1 cellular context compared by ENCODE assay signal in the genomic region with DNA sequence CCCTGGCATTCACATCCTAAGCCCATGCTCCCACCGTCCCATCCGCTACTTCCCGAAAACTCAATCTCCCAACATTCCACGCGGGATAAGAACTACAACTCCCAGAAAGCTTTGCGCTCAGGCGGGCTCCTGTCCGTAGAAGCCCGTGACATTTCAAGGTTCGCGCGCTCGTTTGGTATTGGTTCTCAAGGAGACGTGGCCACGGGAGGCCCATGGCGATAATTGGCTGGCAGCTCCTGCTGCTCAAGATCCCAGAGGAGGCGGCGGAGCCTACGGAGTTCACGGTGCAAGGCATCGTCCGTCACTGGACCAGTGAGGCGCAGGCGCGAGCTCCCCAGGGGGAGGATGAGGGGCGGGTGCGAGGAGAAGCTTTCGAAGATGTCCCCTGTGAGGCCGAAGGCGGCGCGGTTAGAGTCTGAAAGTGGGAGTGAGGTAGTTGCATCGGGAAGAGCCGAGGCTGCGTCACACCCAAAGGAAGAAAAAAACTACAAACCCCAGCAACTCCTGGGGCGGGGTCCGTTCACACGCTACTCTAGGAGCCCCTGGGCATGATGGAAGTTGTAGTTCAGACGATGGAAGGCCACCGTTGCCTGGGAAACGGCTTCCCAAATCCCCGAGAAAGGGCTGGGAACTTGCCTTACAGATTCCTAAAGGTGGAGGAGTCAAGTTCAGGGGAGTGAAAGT.
TF ChIP-seq lines count a peak whose summit lies in the region.

No MANE protein-coding gene starts in this region.

TF ChIP-seq in HepG2, 621 proteins besides CTCF, POLR2A, EP300 and RAD21 (continued from another document and continues in another):
- TF ChIP-seq, protein P1, sequence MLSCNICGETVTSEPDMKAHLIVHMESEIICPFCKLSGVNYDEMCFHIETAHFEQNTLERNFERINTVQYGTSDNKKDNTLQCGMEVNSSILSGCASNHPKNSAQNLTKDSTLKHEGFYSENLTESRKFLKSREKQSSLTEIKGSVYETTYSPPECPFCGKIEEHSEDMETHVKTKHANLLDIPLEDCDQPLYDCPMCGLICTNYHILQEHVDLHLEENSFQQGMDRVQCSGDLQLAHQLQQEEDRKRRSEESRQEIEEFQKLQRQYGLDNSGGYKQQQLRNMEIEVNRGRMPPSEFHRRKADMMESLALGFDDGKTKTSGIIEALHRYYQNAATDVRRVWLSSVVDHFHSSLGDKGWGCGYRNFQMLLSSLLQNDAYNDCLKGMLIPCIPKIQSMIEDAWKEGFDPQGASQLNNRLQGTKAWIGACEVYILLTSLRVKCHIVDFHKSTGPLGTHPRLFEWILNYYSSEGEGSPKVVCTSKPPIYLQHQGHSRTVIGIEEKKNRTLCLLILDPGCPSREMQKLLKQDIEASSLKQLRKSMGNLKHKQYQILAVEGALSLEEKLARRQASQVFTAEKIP (CRISPR knock-in tag; IDR thresholded peaks at IDR 0.05; ENCODE audit: borderline replicate concordance) = no peak
- TF ChIP-seq CAMTA2 (CRISPR knock-in tag; IDR thresholded peaks at IDR 0.05; ENCODE audit: borderline replicate concordance) (no peak), HHEX (CRISPR knock-in tag; IDR thresholded peaks at IDR 0.05) (no peak), MXI1 (IDR thresholded peaks at IDR 0.05; ENCODE audit: borderline replicate concordance, low read depth, low read length) (peak; percentile 87; the same call in 2 of the 3 replicates), ZNF589 (CRISPR knock-in tag; conservative IDR thresholded peaks at IDR 0.05) (no peak), ZNF891 (CRISPR knock-in tag; IDR thresholded peaks at IDR 0.05) (no peak), ZNF781 (CRISPR knock-in tag; IDR thresholded peaks at IDR 0.05; ENCODE audit: borderline replicate concordance, not compliant biosample characterization) (no peak), ATF7 (IDR thresholded peaks at IDR 0.05) (no peak), ATF7 (CRISPR knock-in tag; IDR thresholded peaks at IDR 0.05) (no peak), ZNF549 (CRISPR knock-in tag; IDR thresholded peaks at IDR 0.05) (no peak), MAFF (IDR thresholded peaks at IDR 0.05; ENCODE audit: low read depth, low read length) (no peak), ZFP37 (CRISPR knock-in tag; IDR thresholded peaks at IDR 0.05; ENCODE audit: borderline replicate concordance) (no peak), ZFAT (CRISPR knock-in tag; conservative IDR thresholded peaks at IDR 0.05) (no peak), ZNF468 (CRISPR knock-in tag; IDR thresholded peaks at IDR 0.05) (no peak), ZZZ3 (CRISPR knock-in tag; IDR thresholded peaks at IDR 0.05; ENCODE audit: borderline replicate concordance) (no peak), ZSCAN21 (CRISPR knock-in tag; IDR thresholded peaks at IDR 0.05; ENCODE audit: borderline replicate concordance) (no peak; the same call in 1 of the 2 replicates), ZNF616 (CRISPR knock-in tag; IDR thresholded peaks at IDR 0.05; ENCODE audit: low read depth) (no peak), ZNF605 (CRISPR knock-in tag; IDR thresholded peaks at IDR 0.05) (no peak), PPARG (CRISPR knock-in tag; conservative IDR thresholded peaks at IDR 0.05) (no peak), SOX13 (IDR thresholded peaks at IDR 0.05) (no peak), SOX13 (CRISPR knock-in tag; conservative IDR thresholded peaks at IDR 0.05 in 1 of 2, IDR thresholded peaks at IDR 0.05 in 1 of 2) (peak in 1 of 2 experiments; percentile 25; a peak in 1 of 4 replicates), ZBTB7A (CRISPR knock-in tag; IDR thresholded peaks at IDR 0.05) (no peak), MED8 (CRISPR knock-in tag; IDR thresholded peaks at IDR 0.05; ENCODE audit: insufficient replicate concordance) (no peak), ZNF562 (CRISPR knock-in tag; IDR thresholded peaks at IDR 0.05; ENCODE audit: borderline replicate concordance) (no peak), HIVEP1 (CRISPR knock-in tag; IDR thresholded peaks at IDR 0.05) (no peak), TSC22D2 (CRISPR knock-in tag; IDR thresholded peaks at IDR 0.05; ENCODE audit: borderline replicate concordance) (no peak), KLF9 (CRISPR knock-in tag; IDR thresholded peaks at IDR 0.05; ENCODE audit: low read depth) (peak; percentile 37; the same call in 1 of the 2 replicates), ZNF30 (CRISPR knock-in tag; IDR thresholded peaks at IDR 0.05) (no peak)
- TF ChIP-seq, protein P2, sequence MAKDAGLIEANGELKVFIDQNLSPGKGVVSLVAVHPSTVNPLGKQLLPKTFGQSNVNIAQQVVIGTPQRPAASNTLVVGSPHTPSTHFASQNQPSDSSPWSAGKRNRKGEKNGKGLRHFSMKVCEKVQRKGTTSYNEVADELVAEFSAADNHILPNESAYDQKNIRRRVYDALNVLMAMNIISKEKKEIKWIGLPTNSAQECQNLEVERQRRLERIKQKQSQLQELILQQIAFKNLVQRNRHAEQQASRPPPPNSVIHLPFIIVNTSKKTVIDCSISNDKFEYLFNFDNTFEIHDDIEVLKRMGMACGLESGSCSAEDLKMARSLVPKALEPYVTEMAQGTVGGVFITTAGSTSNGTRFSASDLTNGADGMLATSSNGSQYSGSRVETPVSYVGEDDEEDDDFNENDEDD (CRISPR knock-in tag; IDR thresholded peaks at IDR 0.05; ENCODE audit: borderline replicate concordance) = peak; percentile 100
- TF ChIP-seq, protein P3, sequence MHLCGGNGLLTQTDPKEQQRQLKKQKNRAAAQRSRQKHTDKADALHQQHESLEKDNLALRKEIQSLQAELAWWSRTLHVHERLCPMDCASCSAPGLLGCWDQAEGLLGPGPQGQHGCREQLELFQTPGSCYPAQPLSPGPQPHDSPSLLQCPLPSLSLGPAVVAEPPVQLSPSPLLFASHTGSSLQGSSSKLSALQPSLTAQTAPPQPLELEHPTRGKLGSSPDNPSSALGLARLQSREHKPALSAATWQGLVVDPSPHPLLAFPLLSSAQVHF (CRISPR knock-in tag; IDR thresholded peaks at IDR 0.05) = no peak
- TF ChIP-seq, protein P4, sequence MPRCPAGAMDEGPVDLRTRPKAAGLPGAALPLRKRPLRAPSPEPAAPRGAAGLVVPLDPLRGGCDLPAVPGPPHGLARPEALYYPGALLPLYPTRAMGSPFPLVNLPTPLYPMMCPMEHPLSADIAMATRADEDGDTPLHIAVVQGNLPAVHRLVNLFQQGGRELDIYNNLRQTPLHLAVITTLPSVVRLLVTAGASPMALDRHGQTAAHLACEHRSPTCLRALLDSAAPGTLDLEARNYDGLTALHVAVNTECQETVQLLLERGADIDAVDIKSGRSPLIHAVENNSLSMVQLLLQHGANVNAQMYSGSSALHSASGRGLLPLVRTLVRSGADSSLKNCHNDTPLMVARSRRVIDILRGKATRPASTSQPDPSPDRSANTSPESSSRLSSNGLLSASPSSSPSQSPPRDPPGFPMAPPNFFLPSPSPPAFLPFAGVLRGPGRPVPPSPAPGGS (CRISPR knock-in tag; IDR thresholded peaks at IDR 0.05) = no peak; the same call in 1 of the 2 replicates
- TF ChIP-seq, protein P5, sequence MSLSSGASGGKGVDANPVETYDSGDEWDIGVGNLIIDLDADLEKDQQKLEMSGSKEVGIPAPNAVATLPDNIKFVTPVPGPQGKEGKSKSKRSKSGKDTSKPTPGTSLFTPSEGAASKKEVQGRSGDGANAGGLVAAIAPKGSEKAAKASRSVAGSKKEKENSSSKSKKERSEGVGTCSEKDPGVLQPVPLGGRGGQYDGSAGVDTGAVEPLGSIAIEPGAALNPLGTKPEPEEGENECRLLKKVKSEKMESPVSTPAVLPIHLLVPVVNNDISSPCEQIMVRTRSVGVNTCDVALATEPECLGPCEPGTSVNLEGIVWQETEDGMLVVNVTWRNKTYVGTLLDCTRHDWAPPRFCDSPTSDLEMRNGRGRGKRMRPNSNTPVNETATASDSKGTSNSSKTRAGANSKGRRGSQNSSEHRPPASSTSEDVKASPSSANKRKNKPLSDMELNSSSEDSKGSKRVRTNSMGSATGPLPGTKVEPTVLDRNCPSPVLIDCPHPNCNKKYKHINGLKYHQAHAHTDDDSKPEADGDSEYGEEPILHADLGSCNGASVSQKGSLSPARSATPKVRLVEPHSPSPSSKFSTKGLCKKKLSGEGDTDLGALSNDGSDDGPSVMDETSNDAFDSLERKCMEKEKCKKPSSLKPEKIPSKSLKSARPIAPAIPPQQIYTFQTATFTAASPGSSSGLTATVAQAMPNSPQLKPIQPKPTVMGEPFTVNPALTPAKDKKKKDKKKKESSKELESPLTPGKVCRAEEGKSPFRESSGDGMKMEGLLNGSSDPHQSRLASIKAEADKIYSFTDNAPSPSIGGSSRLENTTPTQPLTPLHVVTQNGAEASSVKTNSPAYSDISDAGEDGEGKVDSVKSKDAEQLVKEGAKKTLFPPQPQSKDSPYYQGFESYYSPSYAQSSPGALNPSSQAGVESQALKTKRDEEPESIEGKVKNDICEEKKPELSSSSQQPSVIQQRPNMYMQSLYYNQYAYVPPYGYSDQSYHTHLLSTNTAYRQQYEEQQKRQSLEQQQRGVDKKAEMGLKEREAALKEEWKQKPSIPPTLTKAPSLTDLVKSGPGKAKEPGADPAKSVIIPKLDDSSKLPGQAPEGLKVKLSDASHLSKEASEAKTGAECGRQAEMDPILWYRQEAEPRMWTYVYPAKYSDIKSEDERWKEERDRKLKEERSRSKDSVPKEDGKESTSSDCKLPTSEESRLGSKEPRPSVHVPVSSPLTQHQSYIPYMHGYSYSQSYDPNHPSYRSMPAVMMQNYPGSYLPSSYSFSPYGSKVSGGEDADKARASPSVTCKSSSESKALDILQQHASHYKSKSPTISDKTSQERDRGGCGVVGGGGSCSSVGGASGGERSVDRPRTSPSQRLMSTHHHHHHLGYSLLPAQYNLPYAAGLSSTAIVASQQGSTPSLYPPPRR (CRISPR knock-in tag; IDR thresholded peaks at IDR 0.05; ENCODE audit: borderline replicate concordance) = no peak
- TF ChIP-seq, protein P6, sequence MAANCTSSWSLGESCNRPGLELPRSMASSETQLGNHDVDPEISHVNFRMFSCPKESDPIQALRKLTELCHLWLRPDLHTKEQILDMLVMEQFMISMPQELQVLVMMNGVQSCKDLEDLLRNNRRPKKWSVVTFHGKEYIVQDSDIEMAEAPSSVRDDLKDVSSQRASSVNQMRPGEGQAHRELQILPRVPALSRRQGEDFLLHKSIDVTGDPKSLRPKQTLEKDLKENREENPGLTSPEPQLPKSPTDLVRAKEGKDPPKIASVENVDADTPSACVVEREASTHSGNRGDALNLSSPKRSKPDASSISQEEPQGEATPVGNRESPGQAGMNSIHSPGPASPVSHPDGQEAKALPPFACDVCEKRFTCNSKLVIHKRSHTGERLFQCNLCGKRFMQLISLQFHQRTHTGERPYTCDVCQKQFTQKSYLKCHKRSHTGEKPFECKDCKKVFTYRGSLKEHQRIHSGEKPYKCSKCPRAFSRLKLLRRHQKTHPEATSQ (CRISPR knock-in tag; IDR thresholded peaks at IDR 0.05; ENCODE audit: borderline replicate concordance) = no peak
- TF ChIP-seq, protein P7, sequence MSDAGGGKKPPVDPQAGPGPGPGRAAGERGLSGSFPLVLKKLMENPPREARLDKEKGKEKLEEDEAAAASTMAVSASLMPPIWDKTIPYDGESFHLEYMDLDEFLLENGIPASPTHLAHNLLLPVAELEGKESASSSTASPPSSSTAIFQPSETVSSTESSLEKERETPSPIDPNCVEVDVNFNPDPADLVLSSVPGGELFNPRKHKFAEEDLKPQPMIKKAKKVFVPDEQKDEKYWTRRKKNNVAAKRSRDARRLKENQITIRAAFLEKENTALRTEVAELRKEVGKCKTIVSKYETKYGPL (CRISPR knock-in tag; IDR thresholded peaks at IDR 0.05) = no peak
- TF ChIP-seq, protein P8, sequence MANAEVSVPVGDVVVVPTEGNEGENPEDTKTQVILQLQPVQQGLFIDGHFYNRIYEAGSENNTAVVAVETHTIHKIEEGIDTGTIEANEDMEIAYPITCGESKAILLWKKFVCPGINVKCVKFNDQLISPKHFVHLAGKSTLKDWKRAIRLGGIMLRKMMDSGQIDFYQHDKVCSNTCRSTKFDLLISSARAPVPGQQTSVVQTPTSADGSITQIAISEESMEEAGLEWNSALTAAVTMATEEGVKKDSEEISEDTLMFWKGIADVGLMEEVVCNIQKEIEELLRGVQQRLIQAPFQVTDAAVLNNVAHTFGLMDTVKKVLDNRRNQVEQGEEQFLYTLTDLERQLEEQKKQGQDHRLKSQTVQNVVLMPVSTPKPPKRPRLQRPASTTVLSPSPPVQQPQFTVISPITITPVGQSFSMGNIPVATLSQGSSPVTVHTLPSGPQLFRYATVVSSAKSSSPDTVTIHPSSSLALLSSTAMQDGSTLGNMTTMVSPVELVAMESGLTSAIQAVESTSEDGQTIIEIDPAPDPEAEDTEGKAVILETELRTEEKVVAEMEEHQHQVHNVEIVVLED (CRISPR knock-in tag; IDR thresholded peaks at IDR 0.05; ENCODE audit: borderline replicate concordance) = peak; percentile 89
